9 cellular contexts compared by ENCODE assay signal in the genomic region with DNA sequence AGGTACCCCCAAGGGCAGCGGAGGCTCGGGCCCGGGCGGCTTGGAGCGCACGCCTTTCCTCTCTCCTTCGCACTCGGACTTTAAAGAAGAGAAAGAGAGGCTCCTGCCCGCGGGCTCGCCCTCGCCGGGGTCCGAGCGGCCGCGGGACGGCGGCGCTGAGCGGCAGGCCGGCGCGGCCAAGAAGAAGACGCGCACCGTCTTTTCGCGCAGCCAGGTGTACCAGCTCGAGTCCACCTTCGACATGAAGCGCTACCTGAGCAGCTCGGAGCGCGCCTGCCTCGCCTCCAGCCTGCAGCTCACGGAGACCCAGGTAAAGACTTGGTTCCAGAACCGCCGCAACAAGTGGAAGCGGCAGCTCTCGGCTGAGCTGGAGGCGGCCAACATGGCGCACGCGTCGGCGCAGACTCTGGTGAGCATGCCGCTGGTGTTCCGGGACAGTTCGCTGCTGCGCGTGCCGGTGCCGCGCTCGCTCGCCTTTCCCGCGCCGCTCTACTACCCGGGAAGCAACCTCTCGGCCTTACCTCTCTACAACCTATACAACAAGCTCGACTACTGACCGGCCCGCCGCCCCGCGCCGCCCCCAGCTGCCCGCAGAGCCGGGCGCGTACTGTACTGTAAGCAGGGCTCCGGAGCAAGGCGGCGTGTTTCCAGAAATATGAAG. TPM values are rescaled to one million over a fixed set of nuclear protein-coding genes. Genes with fewer than 3 reads are reported as not detected.
A peak's percentile ranks its signal among the peaks of the same experiment; 100 is the strongest.
DNase-seq lines count a peak whose midpoint lies in the region; ATAC-seq and TF ChIP-seq lines count a peak whose summit lies in the region.
"Had no signal": no experiment of that assay in that cellular context is flagged by ENCODE, and none has a peak within 500 bp of the region (broad histone marks: within the 10 kb centered on the region; RNA-seq: fewer than 3 reads in every experiment).

No MANE protein-coding gene starts in this region.

- WGBS in sigmoid colon, 2 donors, result 2% methylated on average over 76 of the region's 76 CpGs

- ATAC-seq in HG03520 (IDR thresholded peaks at IDR 0.05; ENCODE audit: unreplicated experiment) (no peak), GM18867 (IDR thresholded peaks at IDR 0.05; ENCODE audit: unreplicated experiment) (no peak)

- intact Hi-C loops in sigmoid colon (cut with DNase I), result loop anchor here (2.0 kb wide), 1 partner anchor 15 kb away; the partner anchor contains the start of gene HMX3

- H3K27ac ChIP-seq in sigmoid colon, result no peak overlapping the region
- H3K27ac ChIP-seq: KMS-11 had no signal

- no peak for TF ChIP-seq POLR2A in sigmoid colon (IDR thresholded peaks at IDR 0.05)

- peaks cover 69 to 89% (median 83%) of the 10 kb centered on the region in 3 donors for H3K27me3 ChIP-seq in sigmoid colon

- peak; percentile 54 for DNase-seq in GM03348 (ENCODE audit: low spot score)
- DNase-seq in activated CD4-positive, alpha-beta T cell treated with anti-CD3 and anti-CD28 coated beads, Interleukin-2, amount 50 U/mL, for 1 hour, result peak; percentile 47
- DNase-seq in fibroblast of the aortic adventitia (ENCODE audit: low read depth), result no peak
- no peak for DNase-seq in sigmoid colon
- DNase-seq in NCI-H2081 treated with DMSO at 0.1 percent for 48 hours (lab: John Stamatoyannopoulos, UW), result no peak
- no peak for DNase-seq in SW 1271 (lab: John Stamatoyannopoulos, UW)

- TF ChIP-seq EP300 in sigmoid colon (IDR thresholded peaks at IDR 0.05), result no peak

- H3K4me3 ChIP-seq in fibroblast of the aortic adventitia (ENCODE audit: low read depth, low read length) (peak overlapping the region; percentile 54), sigmoid colon (peak overlapping the region in 3 of 4 donors; percentile 15 to 42 (median 37))

- no peaks in the 10 kb centered on the region for H3K36me3 ChIP-seq in sigmoid colon

- no peak for TF ChIP-seq CTCF in fibroblast of the aortic adventitia (IDR thresholded peaks at IDR 0.05; ENCODE audit: insufficient read depth, low read length)
- TF ChIP-seq CTCF in sigmoid colon (IDR thresholded peaks at IDR 0.05), result no peak

- peaks cover 0 to 54% (median 45%) of the 10 kb centered on the region in 4 donors for H3K4me1 ChIP-seq in sigmoid colon

- H3K9me3 ChIP-seq in sigmoid colon, result no peaks in the 10 kb centered on the region

RNA-seq across cellular contexts. Expression of gene HMX2, which starts 1.8 kb away (rescaled TPM):
- total RNA-seq in fibroblast of the aortic adventitia (ENCODE audit: low replicate concordance) (not detected in 2 replicates), sigmoid colon (under 1 TPM in 3 of 4 donors, not detected in 1; 0.27 to 0.55 (median 0.36) TPM)
- under 1 TPM in 1 of 3 donors, not detected in 2; 0.36 TPM for polyA plus RNA-seq in sigmoid colon

RNA-seq across cellular contexts. Expression of gene BUB3, which starts 4.5 kb away (rescaled TPM):
- 113 and 182 TPM in 2 replicates for total RNA-seq in fibroblast of the aortic adventitia (ENCODE audit: low replicate concordance)
- 100 to 1,000 TPM in 2 of 4 donors, 10 to 100 TPM in 2; 75.6 to 116 (median 101) TPM for total RNA-seq in sigmoid colon
- polyA plus RNA-seq in sigmoid colon, result 10 to 100 TPM; 39.6 to 82.1 (median 68.7) TPM

RNA-seq across cellular contexts. Expression of gene HMX3, which starts 13.9 kb away (rescaled TPM):
- total RNA-seq in fibroblast of the aortic adventitia (ENCODE audit: low replicate concordance) (not detected in 2 replicates), sigmoid colon (under 1 TPM in 2 of 4 donors, not detected in 2; 0.68 to 0.83 TPM)
- polyA plus RNA-seq in sigmoid colon, result under 1 TPM in 1 of 3 donors, not detected in 2; 0.52 TPM

Comparison
In these comparisons a context has a peak if more than half of its experiments do, and no peak if none do; other contexts are left out.
1. DNase-seq: peak in GM03348 (single experiment) and activated CD4-positive, alpha-beta T cell treated with anti-CD3 and anti-CD28 coated beads, Interleukin-2, amount 50 U/mL, for 1 hour (single experiment); none in fibroblast of the aortic adventitia (single experiment), sigmoid colon (single experiment), NCI-H2081 treated with DMSO at 0.1 percent for 48 hours (single experiment) and SW 1271 (0 of 2).